Comparison of ENCODE assay signal across 10 cellular contexts in the genomic region with DNA sequence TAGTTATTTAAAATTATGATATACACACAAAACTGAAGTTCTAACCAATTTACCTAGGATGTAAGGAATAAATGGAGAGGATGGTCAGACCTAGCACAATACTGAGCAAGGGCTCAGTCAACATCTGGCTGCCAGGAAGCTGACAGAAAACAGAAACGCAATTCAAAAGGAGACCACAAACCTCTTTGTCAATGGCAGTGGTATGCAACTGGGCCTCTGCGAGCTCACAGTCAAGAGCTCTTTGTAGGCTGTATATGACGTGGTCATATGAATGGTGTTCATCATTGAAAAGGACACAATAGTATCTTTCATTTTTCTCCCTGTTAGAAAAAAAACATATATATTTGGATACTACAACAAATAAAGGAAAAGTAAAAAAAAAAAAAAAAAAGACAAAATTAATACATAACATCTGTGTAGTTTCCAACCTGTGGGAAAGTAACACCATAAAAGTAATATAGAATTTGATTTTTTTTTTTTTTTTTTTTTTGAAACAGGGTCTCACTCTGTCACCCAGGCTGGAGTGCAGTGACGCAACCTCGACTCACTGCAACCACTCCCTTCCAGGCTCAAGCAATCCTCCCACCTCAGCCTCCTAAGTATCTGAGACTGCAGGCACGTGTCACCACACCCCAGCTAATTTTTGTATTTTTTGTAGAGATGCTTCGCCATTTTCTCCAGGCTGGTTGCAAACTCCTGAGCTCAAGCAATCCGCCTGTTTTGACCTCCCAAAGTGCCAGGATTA. TPM values are rescaled to one million over a fixed set of nuclear protein-coding genes. Genes with fewer than 3 reads are reported as not detected.
A peak's percentile ranks its signal among the peaks of the same experiment; 100 is the strongest.
DNase-seq lines count a peak whose midpoint lies in the region; ATAC-seq, FAIRE-seq and TF ChIP-seq lines count a peak whose summit lies in the region.
"Had no signal": no experiment of that assay in that cellular context is flagged by ENCODE, and none has a peak within 500 bp of the region (broad histone marks: within the 10 kb centered on the region; RNA-seq: fewer than 3 reads in every experiment).

No MANE protein-coding gene starts in this region.

- no peaks in the 10 kb centered on the region for H3K9me2 ChIP-seq in SK-N-SH

- no peak overlapping the region for H2AK9ac ChIP-seq in IMR-90 (replicated peaks; ENCODE audit: low read depth, low read length, poor library complexity)

- peak; percentile 29 for FAIRE-seq in keratinocyte (lab: Jason Lieb, UNC)
- FAIRE-seq: GM19239 had no signal

- H3K9me1 ChIP-seq in IMR-90 (ENCODE audit: insufficient read depth, low read length) = peaks cover 3% of the 10 kb centered on the region; the same call in 1 of the 2 replicates
- H3K9me1 ChIP-seq in keratinocyte (ENCODE audit: control insufficient read depth, extremely low read depth, insufficient read depth, low read length) = no peaks in the 10 kb centered on the region

- POLR2A ChIA-PET in SK-N-SH (lab: Yijun Ruan, JAX) = no interaction called here
- POLR2A ChIA-PET in IMR-90 (lab: Charles Lee; ENCODE audit: unreplicated experiment) = interaction anchor here (0.6 kb wide), 1 partner anchor 24 kb away, joined by 3 read pairs; no protein-coding TSS in a partner anchor

- dilution Hi-C loops in IMR-90 (cut with HindIII; ENCODE audit: low sequenced_read_pairs, unreplicated experiment) = no loop called here
- dilution Hi-C loops in keratinocyte (cut with MboI; ENCODE audit: extremely low pct_ligation_motif_present, low sequenced_read_pairs) = no loop called here

- TF ChIP-seq POLR2A in IMR-90 (IDR thresholded peaks at IDR 0.05; ENCODE audit: low read depth, low read length) = no peak
- TF ChIP-seq POLR2A in ovary (IDR thresholded peaks at IDR 0.05) = no peak

- H3K4me2 ChIP-seq in SK-N-SH (no peak overlapping the region), IMR-90 (ENCODE audit: low read depth, low read length) (no peak overlapping the region), keratinocyte (ENCODE audit: control insufficient read depth, extremely low read depth, insufficient read depth, low read depth, low read length) (no peak overlapping the region)

- H3K18ac ChIP-seq in IMR-90 (ENCODE audit: low read depth, low read length) = no peak overlapping the region

- no peak overlapping the region for H4K5ac ChIP-seq in IMR-90 (ENCODE audit: low read depth, low read length)

- H4K8ac ChIP-seq in IMR-90 (ENCODE audit: low read depth in 2 of 2, low read length in 2 of 2) = no peak overlapping the region

- no peak overlapping the region for H2BK20ac ChIP-seq in IMR-90 (ENCODE audit: low read depth, low read length)

- WGBS in SK-N-SH (ENCODE audit: low lambda C conversion rate) = 91% methylated on average over 7 of the region's 8 CpGs
- WGBS in IMR-90 (ENCODE audit: extremely low coverage in 2 of 2, insufficient read length in 1 of 2), 2 experiments = no CpG with 5 or more reads among the region's 8 CpGs
- WGBS in ovary, 3 donors = 91 to 96% (median 94%) methylated on average over 8 of the region's 8 CpGs

- H3K36me3 ChIP-seq in SK-N-SH (replicated peaks in 1 of 2; ENCODE audit: control insufficient read depth in 1 of 2, insufficient read depth in 2 of 2, low read length in 1 of 2) (peaks cover 46 to 61% of the 10 kb centered on the region in 2 experiments), IMR-90 (ENCODE audit: control insufficient read depth, insufficient read depth, low read length) (peaks cover 21% of the 10 kb centered on the region), keratinocyte (ENCODE audit: control insufficient read depth in 2 of 2, extremely low read depth in 1 of 2, insufficient read depth in 2 of 2, low read length in 2 of 2) (peaks cover 6 to 9% of the 10 kb centered on the region in 2 experiments), ovary (no peaks in the 10 kb centered on the region)

- no peak overlapping the region for H3K4me3 ChIP-seq in SK-N-SH (ENCODE audit: low read depth in 2 of 2, low read length in 1 of 2)
- H3K4me3 ChIP-seq in IMR-90 (ENCODE audit: insufficient read depth, low read depth, low read length) = no peak overlapping the region
- no peak overlapping the region for H3K4me3 ChIP-seq in keratinocyte (ENCODE audit: control insufficient read depth in 2 of 3, extremely low read depth in 1 of 3, insufficient read depth in 2 of 3, low read depth in 1 of 3, low read length in 3 of 3)
- H3K4me3 ChIP-seq in ovary = no peak overlapping the region

- H4K20me1 ChIP-seq in SK-N-SH (ENCODE audit: insufficient read depth) (no peaks in the 10 kb centered on the region), IMR-90 (ENCODE audit: insufficient read depth, low read length) (no peaks in the 10 kb centered on the region), keratinocyte (ENCODE audit: control insufficient read depth, extremely low read depth, insufficient read depth, low read length) (no peaks in the 10 kb centered on the region)

- H3K79me2 ChIP-seq in SK-N-SH (ENCODE audit: insufficient read depth) (no peaks in the 10 kb centered on the region), keratinocyte (ENCODE audit: control insufficient read depth, insufficient read depth, low read length) (no peaks in the 10 kb centered on the region)

- H3K9ac ChIP-seq in SK-N-SH = no peak overlapping the region
- no peak overlapping the region for H3K9ac ChIP-seq in IMR-90 (ENCODE audit: low read depth, low read length)
- H3K9ac ChIP-seq in keratinocyte (ENCODE audit: control insufficient read depth, extremely low read depth, insufficient read depth, low read length) = no peak overlapping the region

- no peak overlapping the region for H3K14ac ChIP-seq in IMR-90 (replicated peaks; ENCODE audit: low read depth, low read length)

- H3F3A ChIP-seq in SK-N-SH (replicated peaks; ENCODE audit: insufficient read depth) = no peaks in the 10 kb centered on the region

- TF ChIP-seq CTCF in SK-N-SH (IDR thresholded peaks at IDR 0.05) (no peak), IMR-90 (conservative IDR thresholded peaks at IDR 0.05; ENCODE audit: low read depth, low read length) (no peak), keratinocyte (optimal IDR thresholded peaks at IDR 0.05 in 1 of 3, IDR thresholded peaks at IDR 0.05 in 1 of 3, conservative IDR thresholded peaks at IDR 0.05 in 1 of 3; ENCODE audit: extremely low read depth in 1 of 3, insufficient read depth in 2 of 3, low read length in 3 of 3) (no peak), ovary (IDR thresholded peaks at IDR 0.05) (no peak)

- H3K4me1 ChIP-seq in SK-N-SH (ENCODE audit: control insufficient read depth in 1 of 2, insufficient read depth in 2 of 2, low read depth in 1 of 2, low read length in 1 of 2) (no peaks in the 10 kb centered on the region), IMR-90 (ENCODE audit: control insufficient read depth, insufficient read depth, low read length) (no peaks in the 10 kb centered on the region), keratinocyte (ENCODE audit: control insufficient read depth, extremely low read depth, insufficient read depth, low read length) (no peaks in the 10 kb centered on the region), ovary (ENCODE audit: insufficient read depth) (no peaks in the 10 kb centered on the region)

- intact Hi-C loops in IMR-90 (cut with micrococcal nuclease) (no loop called here), ovary (cut with DNase I) (no loop called here)

- H2BK15ac ChIP-seq in IMR-90 (ENCODE audit: low read depth, low read length) = no peak overlapping the region

- BruUV-seq in IMR-90 (replicated peaks; lab: Mats Ljungman, UMichigan) = no TSS peak

- H3K9me3 ChIP-seq in SK-N-SH = no peaks in the 10 kb centered on the region; the same call in 1 of the 2 replicates
- no peaks in the 10 kb centered on the region for H3K9me3 ChIP-seq in IMR-90 (ENCODE audit: control insufficient read depth, insufficient read depth, low read length)
- H3K9me3 ChIP-seq in keratinocyte (ENCODE audit: control insufficient read depth, low read depth, low read length) = no peaks in the 10 kb centered on the region
- H3K9me3 ChIP-seq in ovary = no peaks in the 10 kb centered on the region

- H2AFZ ChIP-seq in SK-N-SH (ENCODE audit: low read depth) = no peak overlapping the region
- no peak overlapping the region for H2AFZ ChIP-seq in IMR-90 (replicated peaks; ENCODE audit: low read length, poor library complexity)
- no peak overlapping the region for H2AFZ ChIP-seq in keratinocyte (ENCODE audit: control insufficient read depth, low read length)

- ATAC-seq in SK-N-SH treated with all-trans-retinoic acid at 6 μM for 48 hours (no peak), IMR-90 (ENCODE audit: low read depth) (no peak)

- H3K56ac ChIP-seq in IMR-90 (ENCODE audit: extremely low read depth, insufficient read depth, low read length) = no peak overlapping the region

- in situ Hi-C loops in IMR-90 (cut with MboI; ENCODE audit: low sequenced_read_pairs) (no loop called here), ACHN (cut with HindIII; ENCODE audit: low pct_ligation_motif_present, low pct_unique_long_range_greater_than_20kb, low sequenced_read_pairs) (no loop called here)

- H2BK5ac ChIP-seq in IMR-90 (ENCODE audit: low read depth, low read length, poor library complexity, severe bottlenecking) = no peak overlapping the region

- H3K27ac ChIP-seq in SK-N-SH (ENCODE audit: low read depth in 2 of 2, low read length in 1 of 2) (no peak overlapping the region), IMR-90 (ENCODE audit: insufficient read depth, low read length) (no peak overlapping the region), keratinocyte (ENCODE audit: control insufficient read depth, insufficient read depth, low read length) (peak overlapping the region; percentile 53), ovary (no peak overlapping the region)

- DNase-seq in SK-N-SH = no peak
- DNase-seq in IMR-90 = peak; percentile 52
- peak; percentile 76 for DNase-seq in astrocyte of the hippocampus (ENCODE audit: low read depth, low spot score)
- peak; percentile 38 for DNase-seq in keratinocyte (ENCODE audit: low read depth, low spot score)
- DNase-seq in ACHN = no peak
- no peak for DNase-seq in activated CD8-positive, alpha-beta memory T cell treated with anti-CD3 and anti-CD28 coated beads, Interleukin-2, amount 50 U/mL, for 48 hours
- DNase-seq in ovary = no peak
- DNase-seq: NCI-H1417 treated with DMSO at 0.1 percent for 48 hours had no signal

- no peak for TF ChIP-seq EP300 in SK-N-SH (IDR thresholded peaks at IDR 0.05; ENCODE audit: borderline replicate concordance in 1 of 2, low read depth in 1 of 2, low read length in 1 of 2)
- TF ChIP-seq EP300 in ovary (IDR thresholded peaks at IDR 0.05) = no peak

- H2BK120ac ChIP-seq in IMR-90 (ENCODE audit: low read depth, low read length) = no peak overlapping the region

- H3K4ac ChIP-seq in IMR-90 (ENCODE audit: low read depth, low read length) = no peak overlapping the region

- no peak overlapping the region for H2AK5ac ChIP-seq in IMR-90 (ENCODE audit: low read depth, low read length)

- no peak overlapping the region for H4K91ac ChIP-seq in IMR-90 (ENCODE audit: insufficient read depth, low read depth, low read length)

- peaks cover 8 to 20% of the 10 kb centered on the region in 2 experiments; a peak in 3 of 4 replicates for H3K79me1 ChIP-seq in IMR-90 (ENCODE audit: low read depth in 1 of 2, low read length in 2 of 2)

- TF ChIP-seq RAD21 in SK-N-SH (IDR thresholded peaks at IDR 0.05; ENCODE audit: low read length) (no peak), IMR-90 (IDR thresholded peaks at IDR 0.05; ENCODE audit: low read length) (no peak)

- CTCF ChIA-PET in SK-N-SH (lab: Yijun Ruan, JAX) (no interaction called here), IMR-90 (lab: Yijun Ruan, JAX) (interaction anchor here (0.7 kb wide), 1 partner anchor 10 kb away, joined by 3 read pairs; no protein-coding TSS in a partner anchor)

- no peaks in the 10 kb centered on the region for H3K27me3 ChIP-seq in SK-N-SH (ENCODE audit: insufficient read depth)
- no peaks in the 10 kb centered on the region for H3K27me3 ChIP-seq in IMR-90 (ENCODE audit: control insufficient read depth, insufficient read depth, low read length)
- no peaks in the 10 kb centered on the region for H3K27me3 ChIP-seq in keratinocyte (ENCODE audit: control insufficient read depth, extremely low read depth, insufficient read depth, low read length)
- no peaks in the 10 kb centered on the region for H3K27me3 ChIP-seq in ovary

- no peak overlapping the region for H3K23ac ChIP-seq in IMR-90 (ENCODE audit: low read depth, low read length)

RNA-seq across cellular contexts. Expression of a gene that starts 37.9 kb away (rescaled TPM):
- polyA plus RNA-seq in SK-N-SH (2012; rRNA removed) = 3.7 and 5.0 TPM in 2 replicates
- 4.7 and 4.9 TPM in 2 replicates for polyA plus RNA-seq in SK-N-SH (2012; cell fraction: cytosol; rRNA removed)
- polyA plus RNA-seq in SK-N-SH (2012; cell fraction: nucleus; rRNA removed) = 3.5 and 8.6 TPM in 2 replicates
- 30.1 and 48.9 TPM in 2 replicates for total RNA-seq in IMR-90 (2012; rRNA removed)
- polyA plus RNA-seq in IMR-90 (2012; rRNA removed) = 5.0 and 6.5 TPM in 2 replicates
- polyA plus RNA-seq in IMR-90 (2012; cell fraction: cytosol; rRNA removed) = 1.0 and 1.1 TPM in 2 replicates
- polyA plus RNA-seq in IMR-90 (2012; cell fraction: nucleus; rRNA removed; ENCODE audit: low replicate concordance) = 1.8 and 9.8 TPM in 2 replicates
- 12.3 to 17.4 TPM (median 12.7 TPM) in 3 replicates for polyA plus RNA-seq in keratinocyte
- 7.0 TPM for polyA plus RNA-seq in keratinocyte (2011; ENCODE audit: low read depth)
- polyA plus RNA-seq in keratinocyte (2011; cell fraction: cytosol; rRNA removed) = 4.8 and 10.0 TPM in 2 replicates
- 19.4 and 24.8 TPM in 2 replicates for polyA plus RNA-seq in keratinocyte (2011; cell fraction: nucleus; rRNA removed)
- polyA plus RNA-seq in keratinocyte (2012; ENCODE audit: low replicate concordance) = 5.9 and 19.3 TPM in 2 replicates
- 9.1 to 39.3 TPM (median 25.3 TPM) in 3 replicates for polyA minus RNA-seq in keratinocyte
- polyA minus RNA-seq in keratinocyte (2011; cell fraction: cytosol; rRNA and poly(A)+ RNA removed) = 15.9 TPM
- polyA minus RNA-seq in keratinocyte (2011; cell fraction: nucleus; rRNA and poly(A)+ RNA removed) = 39.1 and 69.7 TPM in 2 replicates
- 10 to 100 TPM; 21.2 to 34.1 (median 27.0) TPM for total RNA-seq in ovary
- 10 to 100 TPM in 1 of 2 donors, 1 to 10 TPM in 1; 7.5 to 14.6 TPM for polyA plus RNA-seq in ovary

Comparison
In these comparisons a context has a peak if more than half of its experiments do, and no peak if none do; other contexts are left out.
1. DNase-seq: peak in IMR-90 (single experiment), astrocyte of the hippocampus (single experiment) and keratinocyte (single experiment); none in SK-N-SH (single experiment), ACHN (single experiment), activated CD8-positive, alpha-beta memory T cell treated with anti-CD3 and anti-CD28 coated beads, Interleukin-2, amount 50 U/mL, for 48 hours (single experiment) and ovary (0 of 5).